Comparison of ENCODE assay signal across 1 cellular context in the genomic region with DNA sequence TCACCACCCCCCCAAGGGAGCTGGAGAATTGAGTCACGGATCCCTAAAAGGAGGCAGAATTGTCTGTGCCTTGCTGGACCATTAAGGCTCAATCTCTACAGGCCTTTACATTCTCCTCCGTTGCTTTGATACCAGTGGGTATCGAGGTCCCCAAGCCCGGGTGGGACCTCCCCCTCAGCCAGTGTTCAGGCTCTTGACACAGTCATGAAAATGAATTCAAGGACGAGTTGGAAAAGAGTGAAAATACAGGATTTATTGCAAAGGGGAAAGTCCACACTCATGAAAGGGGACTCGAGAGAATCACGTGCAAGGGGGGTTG.
TF ChIP-seq lines count a peak whose summit lies in the region.

No MANE protein-coding gene starts in this region.

TF ChIP-seq in liver, 16 proteins besides CTCF, POLR2A, EP300 and RAD21 (continued from another document):
- TF ChIP-seq HNF4G (IDR thresholded peaks at IDR 0.05), result no peak
- TF ChIP-seq RXRA (IDR thresholded peaks at IDR 0.05), result no peak
- no peak for TF ChIP-seq ZBTB33 (IDR thresholded peaks at IDR 0.05)
- TF ChIP-seq REST (IDR thresholded peaks at IDR 0.05), result no peak
